ENCODE assay signal across 24 cellular contexts in genomic region chr16:83755391-83755790, GRCh38.
"Had no signal": no experiment of that assay in that cellular context is flagged by ENCODE, and none has a peak within 500 bp of the region (broad histone marks: within the 10 kb centered on the region; RNA-seq: fewer than 3 reads in every experiment).

No MANE protein-coding gene starts in this region.

- H3K4me1 ChIP-seq: esophagus muscularis mucosa, gastrocnemius medialis, heart right ventricle, left lung, lower lobe of right lung had no signal

- H3K27ac Mint-ChIP-seq: mesothelial cell of epicardium had no signal

- H3K36me3 Mint-ChIP-seq: mesothelial cell of epicardium had no signal

- ATAC-seq: foreskin keratinocyte, gastrocnemius medialis, heart right ventricle, left cardiac atrium, left lung, left ventricle myocardium superior, lower lobe of right lung, mucosa of descending colon had no signal

- FAIRE-seq: colon, endothelial cell of umbilical vein, islet of Langerhans, keratinocyte had no signal

- H3K27me3 ChIP-seq: dorsolateral prefrontal cortex, esophagus muscularis mucosa, foreskin keratinocyte, gastrocnemius medialis, heart right ventricle, left lung had no signal

- H3K4me3 Mint-ChIP-seq: mesothelial cell of epicardium, naive B cell had no signal

- H3K9me3 ChIP-seq: gastrocnemius medialis had no signal

- H3K36me3 ChIP-seq: esophagus muscularis mucosa, gastrocnemius medialis, left lung, lower lobe of right lung had no signal

- H3K27ac ChIP-seq: coronary artery, dorsolateral prefrontal cortex, esophagus muscularis mucosa, foreskin keratinocyte, gastrocnemius medialis, heart right ventricle, left lung, lower lobe of right lung had no signal

- H3K4me3 ChIP-seq: coronary artery, dorsolateral prefrontal cortex, esophagus muscularis mucosa, gastrocnemius medialis, heart right ventricle, left lung, lower lobe of right lung, mucosa of descending colon had no signal

- H3K4me1 Mint-ChIP-seq: mesothelial cell of epicardium, naive B cell had no signal

- DNase-seq: dermis blood vessel endothelial cell; dorsolateral prefrontal cortex; effector CD4-positive, alpha-beta T cell; effector memory CD4-positive, alpha-beta T cell; foreskin keratinocyte; gastrocnemius medialis; glutamatergic neuron; head of caudate nucleus; heart right ventricle; hippocampal formation; left cardiac atrium; left lung; left ventricle myocardium superior; lower lobe of right lung; mesenchymal stem cell; mucosa of descending colon; naive B cell had no signal
